8 cellular contexts compared by ENCODE assay signal in genomic region chr17:40615295-40615988, GRCh38. TPM values are rescaled to one million over a fixed set of nuclear protein-coding genes. Genes with fewer than 3 reads are reported as not detected.
DNase-seq lines count a peak whose midpoint lies in the region; ATAC-seq, FAIRE-seq and TF ChIP-seq lines count a peak whose summit lies in the region.

No MANE protein-coding gene starts in this region.

- peak; percentile 74 for ATAC-seq in GM18502 (IDR thresholded peaks at IDR 0.05; ENCODE audit: poor library complexity, unreplicated experiment)
- ATAC-seq in HG02678 (IDR thresholded peaks at IDR 0.05; ENCODE audit: unreplicated experiment): peak; percentile 61
- no peak for ATAC-seq in HG03280 (IDR thresholded peaks at IDR 0.05; ENCODE audit: unreplicated experiment)

- H3K27ac ChIP-seq in C4-2B: no peak overlapping the region
- H3K27ac ChIP-seq in cardiac muscle cell: no peak overlapping the region
- no peak overlapping the region for H3K27ac ChIP-seq in small intestine (ENCODE audit: low read depth in 1 of 2, low read length in 1 of 2)

- WGBS in small intestine, 3 donors: 35 to 42% (median 42%) methylated on average over 5 of the region's 5 CpGs

- no peaks in the 10 kb centered on the region for H3K9me3 Mint-ChIP-seq in activated T-cell treated with anti-CD3 and anti-CD28 coated beads, Interleukin-2, amount 50 U/mL, for 24 hours

- H3K9me3 ChIP-seq in cardiac muscle cell (ENCODE audit: low read depth) (no peaks in the 10 kb centered on the region), small intestine (ENCODE audit: control insufficient read depth, low read depth) (no peaks in the 10 kb centered on the region)

- H3K4me1 Mint-ChIP-seq in activated T-cell treated with anti-CD3 and anti-CD28 coated beads, Interleukin-2, amount 50 U/mL, for 24 hours (ENCODE audit: low read depth): peaks cover 88% of the 10 kb centered on the region

- DNase-seq in NCI-H2196 (lab: John Stamatoyannopoulos, UW; ENCODE audit: unreplicated experiment) (peak; percentile 40), cardiac muscle cell (ENCODE audit: low read depth in 1 of 2, low spot score in 1 of 2) (peak; percentile 64 to 66), small intestine (peak; percentile 61)
- DNase-seq in activated T-cell treated with anti-CD3 and anti-CD28 coated beads, Interleukin-2, amount 50 U/mL, for 24 hours: peak; percentile 61

- no peaks in the 10 kb centered on the region for H3K36me3 Mint-ChIP-seq in activated T-cell treated with anti-CD3 and anti-CD28 coated beads, Interleukin-2, amount 50 U/mL, for 24 hours (ENCODE audit: low read depth)

- H3K27me3 ChIP-seq in cardiac muscle cell (no peaks in the 10 kb centered on the region), small intestine (ENCODE audit: control insufficient read depth in 2 of 2, insufficient read depth in 2 of 2, low read length in 2 of 2) (no peaks in the 10 kb centered on the region)

- H3K27ac Mint-ChIP-seq in activated T-cell treated with anti-CD3 and anti-CD28 coated beads, Interleukin-2, amount 50 U/mL, for 24 hours: peak overlapping the region; percentile 92

- peak overlapping the region; percentile 43 for H3K4me3 Mint-ChIP-seq in activated T-cell treated with anti-CD3 and anti-CD28 coated beads, Interleukin-2, amount 50 U/mL, for 24 hours

- no peaks in the 10 kb centered on the region for H3K4me1 ChIP-seq in cardiac muscle cell (ENCODE audit: low read depth)
- no peaks in the 10 kb centered on the region for H3K4me1 ChIP-seq in small intestine (ENCODE audit: control insufficient read depth in 2 of 2, insufficient read depth in 1 of 2, low read depth in 1 of 2, low read length in 1 of 2)

- FAIRE-seq in small intestine (lab: Jason Lieb, UNC): no peak

- H3K36me3 ChIP-seq in cardiac muscle cell: no peaks in the 10 kb centered on the region
- H3K36me3 ChIP-seq in small intestine (ENCODE audit: control insufficient read depth in 2 of 2, insufficient read depth in 2 of 2, low read length in 2 of 2): no peaks in the 10 kb centered on the region

- TF ChIP-seq CTCF in C4-2B (conservative IDR thresholded peaks at IDR 0.05) (peak; percentile 83), cardiac muscle cell (IDR thresholded peaks at IDR 0.05; ENCODE audit: low read depth, low read length) (peak; percentile 54)

- H3K4me3 ChIP-seq in cardiac muscle cell (no peak overlapping the region), small intestine (ENCODE audit: low read depth in 1 of 2, low read length in 2 of 2) (no peak overlapping the region)

- H3K27me3 Mint-ChIP-seq in activated T-cell treated with anti-CD3 and anti-CD28 coated beads, Interleukin-2, amount 50 U/mL, for 24 hours: no peaks in the 10 kb centered on the region

RNA-seq across cellular contexts. Expression of gene SMARCE1, which starts 32.2 kb away (rescaled TPM):
- total RNA-seq in cardiac muscle cell: 159 and 195 TPM in 2 replicates
- polyA plus RNA-seq in cardiac muscle cell: 192 and 244 TPM in 2 replicates
- polyA plus RNA-seq in small intestine: 10 to 100 TPM; 75.4 to 94.8 (median 76.1) TPM

RNA-seq across cellular contexts. Expression of gene KRT222, which starts 49.5 kb away (rescaled TPM):
- 0.25 TPM in 1 of 2 replicates, not detected in the other for total RNA-seq in cardiac muscle cell
- polyA plus RNA-seq in cardiac muscle cell (0.29 TPM in 1 of 2 replicates, not detected in the other), small intestine (1 to 10 TPM; 1.2 to 5.1 (median 3.6) TPM)

RNA-seq across cellular contexts. Expression of gene CCR7, which starts 50.2 kb away (rescaled TPM):
- 0.28 TPM in 1 of 2 replicates, not detected in the other for total RNA-seq in cardiac muscle cell
- polyA plus RNA-seq in cardiac muscle cell (0.57 TPM in 1 of 2 replicates, not detected in the other), small intestine (1 to 10 TPM in 1 of 3 donors, not detected in 2; 1.7 TPM)
